In genomic region chr1:44811714-44812151, GRCh38 we compare ENCODE assay signal across 9 cellular contexts. TPM values are rescaled to one million over a fixed set of nuclear protein-coding genes. Genes with fewer than 3 reads are reported as not detected.
DNase-seq lines count a peak whose midpoint lies in the region; ATAC-seq and TF ChIP-seq lines count a peak whose summit lies in the region.
"Had no signal": no experiment of that assay in that cellular context is flagged by ENCODE, and none has a peak within 500 bp of the region (broad histone marks: within the 10 kb centered on the region; RNA-seq: fewer than 3 reads in every experiment).

No MANE protein-coding gene starts in this region.

- H3K36me3 ChIP-seq in effector memory CD4-positive, alpha-beta T cell (ENCODE audit: control insufficient read depth, insufficient read depth, low read length) = peaks cover 2% of the 10 kb centered on the region
- H3K36me3 ChIP-seq: pancreas had no signal

- no peak for ATAC-seq in natural killer cell treated with Interleukin-12 subunit alpha and Interleukin-12 subunit beta and Interleukin-15 and Interleukin-18, amount 100 ng/mL, for 72 hours
- ATAC-seq in HG03280 (IDR thresholded peaks at IDR 0.05; ENCODE audit: unreplicated experiment) = no peak
- ATAC-seq in GM21526 (IDR thresholded peaks at IDR 0.05; ENCODE audit: low FRiP score, unreplicated experiment) = no peak
- no peak for ATAC-seq in HG03378 (IDR thresholded peaks at IDR 0.05; ENCODE audit: unreplicated experiment)
- no peak for ATAC-seq in HG03159 (IDR thresholded peaks at IDR 0.05; ENCODE audit: unreplicated experiment)
- ATAC-seq: pancreas had no signal

- peak overlapping the region; percentile 25 for H3K4me3 Mint-ChIP-seq in natural killer cell treated with Interleukin-12 subunit alpha and Interleukin-12 subunit beta and Interleukin-15 and Interleukin-18, amount 100 ng/mL, for 72 hours

- H3K36me3 Mint-ChIP-seq in natural killer cell treated with Interleukin-12 subunit alpha and Interleukin-12 subunit beta and Interleukin-15 and Interleukin-18, amount 100 ng/mL, for 72 hours = no peaks in the 10 kb centered on the region

- no peaks in the 10 kb centered on the region for H3K9me3 ChIP-seq in effector memory CD4-positive, alpha-beta T cell (ENCODE audit: control insufficient read depth, low read length)
- H3K9me3 ChIP-seq: pancreas had no signal

- no peaks in the 10 kb centered on the region for H3K27me3 ChIP-seq in effector memory CD4-positive, alpha-beta T cell (replicated peaks; ENCODE audit: control insufficient read depth, insufficient read depth, low read length, poor library complexity, severe bottlenecking)
- H3K27me3 ChIP-seq: pancreas had no signal

- H3K9me3 Mint-ChIP-seq in natural killer cell treated with Interleukin-12 subunit alpha and Interleukin-12 subunit beta and Interleukin-15 and Interleukin-18, amount 100 ng/mL, for 72 hours = no peaks in the 10 kb centered on the region

- DNase-seq in AG09319 (ENCODE audit: extremely low read depth, low read depth) (peak; percentile 74), NB4 (ENCODE audit: low read depth) (peak; percentile 20)
- DNase-seq in effector memory CD4-positive, alpha-beta T cell = no peak
- DNase-seq in natural killer cell treated with Interleukin-12 subunit alpha and Interleukin-12 subunit beta and Interleukin-15 and Interleukin-18, amount 100 ng/mL, for 72 hours (ENCODE audit: low spot score) = no peak

- no peaks in the 10 kb centered on the region for H3K27me3 Mint-ChIP-seq in natural killer cell treated with Interleukin-12 subunit alpha and Interleukin-12 subunit beta and Interleukin-15 and Interleukin-18, amount 100 ng/mL, for 72 hours

- peak overlapping the region; percentile 98 for H3K27ac ChIP-seq in effector memory CD4-positive, alpha-beta T cell (ENCODE audit: insufficient read depth, low read length, poor library complexity, severe bottlenecking)

- H3K27ac Mint-ChIP-seq in natural killer cell treated with Interleukin-12 subunit alpha and Interleukin-12 subunit beta and Interleukin-15 and Interleukin-18, amount 100 ng/mL, for 72 hours = peak overlapping the region; percentile 97

- peaks cover 67% of the 10 kb centered on the region for H3K4me1 ChIP-seq in effector memory CD4-positive, alpha-beta T cell (ENCODE audit: control insufficient read depth, insufficient read depth, low read length, poor library complexity, severe bottlenecking)

- no peak overlapping the region for H3K4me3 ChIP-seq in NB4 (ENCODE audit: low read depth, low read length)
- no peak overlapping the region for H3K4me3 ChIP-seq in effector memory CD4-positive, alpha-beta T cell (ENCODE audit: insufficient read depth, low read depth, low read length, poor library complexity, severe bottlenecking)
- H3K4me3 ChIP-seq: pancreas had no signal

- no peak for TF ChIP-seq POLR2A in NB4 (IDR thresholded peaks at IDR 0.05; ENCODE audit: extremely low read depth, insufficient read length)

- TF ChIP-seq CTCF in AG09319 (IDR thresholded peaks at IDR 0.05; ENCODE audit: low read depth, low read length) (no peak), NB4 (IDR thresholded peaks at IDR 0.05; ENCODE audit: low read depth, low read length) (no peak)

- peaks cover 46 to 55% of the 10 kb centered on the region in 2 donors for H3K4me1 Mint-ChIP-seq in natural killer cell treated with Interleukin-12 subunit alpha and Interleukin-12 subunit beta and Interleukin-15 and Interleukin-18, amount 100 ng/mL, for 72 hours (ENCODE audit: low read depth in 2 of 2)

RNA-seq across cellular contexts. Expression of gene BTBD19, which starts 3.4 kb away (rescaled TPM):
- total RNA-seq in natural killer cell treated with Interleukin-12 subunit alpha and Interleukin-12 subunit beta and Interleukin-15 and Interleukin-18, amount 100 ng/mL, for 72 hours = 1 to 10 TPM; 1.7 to 6.4 TPM

RNA-seq across cellular contexts. Expression of gene DYNLT4, which starts 4.6 kb away (rescaled TPM):
- total RNA-seq in natural killer cell treated with Interleukin-12 subunit alpha and Interleukin-12 subunit beta and Interleukin-15 and Interleukin-18, amount 100 ng/mL, for 72 hours = not detected

RNA-seq across cellular contexts. Expression of gene PLK3, which starts 11.6 kb away (rescaled TPM):
- total RNA-seq in natural killer cell treated with Interleukin-12 subunit alpha and Interleukin-12 subunit beta and Interleukin-15 and Interleukin-18, amount 100 ng/mL, for 72 hours = 10 to 100 TPM; 27.4 to 64.3 TPM

RNA-seq across cellular contexts. Expression of gene BEST4, which starts 23.8 kb away (rescaled TPM):
- under 1 TPM in 1 of 2 donors, not detected in 1; 0.47 TPM for total RNA-seq in natural killer cell treated with Interleukin-12 subunit alpha and Interleukin-12 subunit beta and Interleukin-15 and Interleukin-18, amount 100 ng/mL, for 72 hours

RNA-seq across cellular contexts. Expression of gene PTCH2, which starts 31.3 kb away (rescaled TPM):
- 1 to 10 TPM; 1.9 TPM for total RNA-seq in natural killer cell treated with Interleukin-12 subunit alpha and Interleukin-12 subunit beta and Interleukin-15 and Interleukin-18, amount 100 ng/mL, for 72 hours

Comparison
In these comparisons a context has a peak if more than half of its experiments do, and no peak if none do; other contexts are left out.
1. DNase-seq: peak in AG09319 (single experiment) and NB4 (single experiment); none in effector memory CD4-positive, alpha-beta T cell (0 of 3) and natural killer cell treated with Interleukin-12 subunit alpha and Interleukin-12 subunit beta and Interleukin-15 and Interleukin-18, amount 100 ng/mL, for 72 hours (single experiment).